Comparison of ENCODE assay signal across 15 cellular contexts in genomic region chr22:42914511-42915076, GRCh38. TPM values are rescaled to one million over a fixed set of nuclear protein-coding genes. Genes with fewer than 3 reads are reported as not detected.
DNase-seq lines count a peak whose midpoint lies in the region; ATAC-seq and TF ChIP-seq lines count a peak whose summit lies in the region.
"Had no signal": no experiment of that assay in that cellular context is flagged by ENCODE, and none has a peak within 500 bp of the region (broad histone marks: within the 10 kb centered on the region; RNA-seq: fewer than 3 reads in every experiment).

No MANE protein-coding gene starts in this region.

- H3K9me3 ChIP-seq in T-helper 17 cell (ENCODE audit: control insufficient read depth, low read length, poor library complexity, severe bottlenecking), result no peaks in the 10 kb centered on the region
- H3K9me3 ChIP-seq in neutrophil, result no peaks in the 10 kb centered on the region
- H3K9me3 ChIP-seq in MG63, result no peaks in the 10 kb centered on the region

- H3K27ac Mint-ChIP-seq in T-helper 17 cell, result peak overlapping the region; percentile 43
- no peak overlapping the region for H3K27ac Mint-ChIP-seq in activated CD4-positive, alpha-beta T cell treated with anti-CD3 and anti-CD28 coated beads, Interleukin-2, amount 10 ng/mL, durations not matched to agents 24 days and 14 days

- H3K4me3 Mint-ChIP-seq in T-helper 17 cell, result no peak overlapping the region
- no peak overlapping the region for H3K4me3 Mint-ChIP-seq in activated CD4-positive, alpha-beta T cell treated with anti-CD3 and anti-CD28 coated beads, Interleukin-2, amount 10 ng/mL, durations not matched to agents 24 days and 14 days
- H3K4me3 Mint-ChIP-seq: CD4-positive, alpha-beta memory T cell had no signal

- H3K9me3 Mint-ChIP-seq in activated CD4-positive, alpha-beta T cell treated with anti-CD3 and anti-CD28 coated beads, Interleukin-2, amount 10 ng/mL, durations not matched to agents 24 days and 14 days, result no peaks in the 10 kb centered on the region
- H3K9me3 Mint-ChIP-seq: CD4-positive, alpha-beta memory T cell had no signal

- H3K27ac ChIP-seq in neutrophil, result peak overlapping the region; percentile 23

- peaks cover 33 to 38% of the 10 kb centered on the region in 2 experiments for H3K4me1 ChIP-seq in neutrophil (ENCODE audit: control insufficient read depth in 1 of 2, insufficient read depth in 1 of 2, low read depth in 1 of 2, low read length in 1 of 2)

- H3K4me1 Mint-ChIP-seq in T-helper 17 cell, result peaks cover 15% of the 10 kb centered on the region
- H3K4me1 Mint-ChIP-seq in activated CD4-positive, alpha-beta T cell treated with anti-CD3 and anti-CD28 coated beads, Interleukin-2, amount 10 ng/mL, durations not matched to agents 24 days and 14 days, result peaks cover 3% of the 10 kb centered on the region

- ATAC-seq in T-helper 17 cell, result no peak
- peak; percentile 5 for ATAC-seq in left lobe of liver
- no peak for ATAC-seq in GM19455 (IDR thresholded peaks at IDR 0.05; ENCODE audit: unreplicated experiment)
- ATAC-seq: HCT116 had no signal

- H3K27me3 ChIP-seq in neutrophil (no peaks in the 10 kb centered on the region), MG63 (no peaks in the 10 kb centered on the region)

- H3K27me3 Mint-ChIP-seq in T-helper 17 cell, result no peaks in the 10 kb centered on the region
- H3K27me3 Mint-ChIP-seq in activated CD4-positive, alpha-beta T cell treated with anti-CD3 and anti-CD28 coated beads, Interleukin-2, amount 10 ng/mL, durations not matched to agents 24 days and 14 days, result no peaks in the 10 kb centered on the region
- H3K27me3 Mint-ChIP-seq: CD4-positive, alpha-beta memory T cell had no signal

- DNase-seq in T-helper 17 cell (no peak), left lobe of liver (ENCODE audit: low spot score) (no peak), MG63 (no peak), NCI-H2196 treated with DMSO at 0.1 percent for 48 hours (lab: John Stamatoyannopoulos, UW; ENCODE audit: unreplicated experiment) (no peak)
- no peak for DNase-seq in activated CD4-positive, alpha-beta T cell treated with anti-CD3 and anti-CD28 coated beads, Interleukin-2, amount 10 ng/mL, durations not matched to agents 24 days and 14 days
- DNase-seq: CD4-positive, alpha-beta memory T cell; GOT3; KG1; NCI-H1694 treated with DMSO at 0.1 percent for 48 hours; NCI-H446 treated with DMSO at 0.1 percent for 48 hours; NCI-H526 treated with DMSO at 0.1 percent for 48 hours; Right ventricle myocardium superior had no signal

- H3K36me3 Mint-ChIP-seq in T-helper 17 cell (ENCODE audit: low read depth), result no peaks in the 10 kb centered on the region
- peaks cover 3% of the 10 kb centered on the region for H3K36me3 Mint-ChIP-seq in activated CD4-positive, alpha-beta T cell treated with anti-CD3 and anti-CD28 coated beads, Interleukin-2, amount 10 ng/mL, durations not matched to agents 24 days and 14 days (ENCODE audit: low read depth)

- peaks cover 11% of the 10 kb centered on the region for H3K36me3 ChIP-seq in neutrophil
- no peaks in the 10 kb centered on the region for H3K36me3 ChIP-seq in MG63

- intact Hi-C loops in activated CD4-positive, alpha-beta T cell treated with anti-CD3 and anti-CD28 coated beads, Interleukin-2, amount 10 ng/mL, durations not matched to agents 24 days and 14 days (cut with micrococcal nuclease), result no loop called here

- H3K4me3 ChIP-seq in neutrophil (ENCODE audit: low read depth in 1 of 2, low read length in 1 of 2) (no peak overlapping the region), MG63 (no peak overlapping the region)

- TF ChIP-seq CTCF in neutrophil (IDR thresholded peaks at IDR 0.05), result no peak

RNA-seq across cellular contexts. Expression of gene ARFGAP3, which starts 57.5 kb away (rescaled TPM):
- total RNA-seq in T-helper 17 cell, result 10 to 100 TPM; 32.1 to 39.7 TPM
- total RNA-seq in left lobe of liver, result 20.2 TPM
- 27.5 and 37.3 TPM in 2 replicates for total RNA-seq in MG63 (2014; rRNA removed; shearing (Covaris generic); ENCODE audit: low replicate concordance)
- 33.2 and 34.8 TPM in 2 replicates for total RNA-seq in activated CD4-positive, alpha-beta T cell treated with anti-CD3 and anti-CD28 coated beads, Interleukin-2, amount 10 ng/mL, durations not matched to agents 24 days and 14 days
